8 cellular contexts compared by ENCODE assay signal in genomic region chrX:103607385-103608304, GRCh38. TPM values are rescaled to one million over a fixed set of nuclear protein-coding genes. Genes with fewer than 3 reads are reported as not detected.
DNase-seq lines count a peak whose midpoint lies in the region; ATAC-seq and TF ChIP-seq lines count a peak whose summit lies in the region.

Gene TCEAL3 (plus strand): TSS chrX:103607963. CDS start chrX:103609065, 1,102 bp downstream.

- H3K9me3 ChIP-seq in left lung = no peaks in the 10 kb centered on the region

- H3K27me3 ChIP-seq in left lung = peaks cover 0 to 5% of the 10 kb centered on the region in 2 donors

- intact Hi-C loops in left lung (cut with DNase I) = no loop called here

- H3K9me3 Mint-ChIP-seq in IgD-negative memory B cell = no peaks in the 10 kb centered on the region
- peaks cover 0 to 4% of the 10 kb centered on the region in 2 donors for H3K9me3 Mint-ChIP-seq in stimulated activated naive B cell treated with anti-CD40 and anti-IgM and Interleukin-4, amounts not matched to agents 10 μg/mL and 1 μg/mL and 100 μg/mL, for 72 hours

- peak within 1 kb of the TSS; percentile 42 to 53 for H3K4me3 ChIP-seq in left lung

- H3K27ac ChIP-seq in VCaP = peak within 1 kb of the TSS; percentile 40; the same call in 1 of the 2 replicates
- peak within 1 kb of the TSS; percentile 74 to 78 for H3K27ac ChIP-seq in left lung

- peaks cover 0 to 4% (median 3%) of the 10 kb centered on the region in 3 donors for H3K4me1 Mint-ChIP-seq in IgD-negative memory B cell
- H3K4me1 Mint-ChIP-seq in stimulated activated naive B cell treated with anti-CD40 and anti-IgM and Interleukin-4, amounts not matched to agents 10 μg/mL and 1 μg/mL and 100 μg/mL, for 72 hours = peaks cover 8 to 15% of the 10 kb centered on the region in 2 donors

- peak within 1 kb of the TSS; percentile 80 to 92 (median 88) for H3K4me3 Mint-ChIP-seq in IgD-negative memory B cell
- peak within 1 kb of the TSS; percentile 84 to 87 for H3K4me3 Mint-ChIP-seq in stimulated activated naive B cell treated with anti-CD40 and anti-IgM and Interleukin-4, amounts not matched to agents 10 μg/mL and 1 μg/mL and 100 μg/mL, for 72 hours

- TF ChIP-seq CTCF in VCaP (conservative IDR thresholded peaks at IDR 0.05) (no peak), left lung (IDR thresholded peaks at IDR 0.05) (no peak)

- peak within 1 kb of the TSS; percentile 51 to 80 (median 73) for H3K27ac Mint-ChIP-seq in IgD-negative memory B cell
- H3K27ac Mint-ChIP-seq in stimulated activated naive B cell treated with anti-CD40 and anti-IgM and Interleukin-4, amounts not matched to agents 10 μg/mL and 1 μg/mL and 100 μg/mL, for 72 hours = peak within 1 kb of the TSS; percentile 38

- ATAC-seq in GM21390 (IDR thresholded peaks at IDR 0.05; ENCODE audit: unreplicated experiment) (peak; percentile 80), left lung (peak; percentile 92)
- peak; percentile 79 to 86 for ATAC-seq in stimulated activated naive B cell treated with anti-CD40 and anti-IgM and Interleukin-4, amounts not matched to agents 10 μg/mL and 1 μg/mL and 100 μg/mL, for 72 hours (replicated peaks)

- no peaks in the 10 kb centered on the region for H3K4me1 ChIP-seq in left lung

- DNase-seq in DMS79 treated with DMSO at 0.1 percent for 48 hours (lab: John Stamatoyannopoulos, UW) (peak; percentile 46), dermis blood vessel endothelial cell (peak; percentile 56), left lung (peak; percentile 46 to 82), OCI-M2 (lab: John Stamatoyannopoulos, UW; ENCODE audit: unreplicated experiment) (no peak)
- DNase-seq in stimulated activated naive B cell treated with anti-CD40 and anti-IgM and Interleukin-4, amounts not matched to agents 10 μg/mL and 1 μg/mL and 100 μg/mL, for 72 hours = peak; percentile 11

- H3K36me3 Mint-ChIP-seq in IgD-negative memory B cell = peaks cover 4% of the 10 kb centered on the region
- H3K36me3 Mint-ChIP-seq in stimulated activated naive B cell treated with anti-CD40 and anti-IgM and Interleukin-4, amounts not matched to agents 10 μg/mL and 1 μg/mL and 100 μg/mL, for 72 hours = peaks cover 6 to 11% of the 10 kb centered on the region in 2 donors

- H3K36me3 ChIP-seq in left lung = no peaks in the 10 kb centered on the region

- H3K27me3 Mint-ChIP-seq in IgD-negative memory B cell = peaks cover 4% of the 10 kb centered on the region
- peaks cover 0 to 17% of the 10 kb centered on the region in 2 donors for H3K27me3 Mint-ChIP-seq in stimulated activated naive B cell treated with anti-CD40 and anti-IgM and Interleukin-4, amounts not matched to agents 10 μg/mL and 1 μg/mL and 100 μg/mL, for 72 hours

RNA-seq across cellular contexts. Expression of gene TCEAL3, which starts in this region (rescaled TPM):
- polyA plus RNA-seq in IgD-negative memory B cell = 8.7 TPM
- total RNA-seq in dermis blood vessel endothelial cell (8.0 and 8.4 TPM in 2 replicates), left lung (10 to 100 TPM; 20.8 to 21.3 TPM)
